Comparison of ENCODE assay signal across 3 cellular contexts in genomic region chr15:56557415-56557814, GRCh38.
TF ChIP-seq lines count a peak whose summit lies in the region.

No MANE protein-coding gene starts in this region.

TF ChIP-seq in HepG2, 621 proteins besides CTCF, POLR2A, EP300 and RAD21 (continued from another document):
- peak; percentile 65; the same call in 1 of the 2 replicates for TF ChIP-seq RAD51 (IDR thresholded peaks at IDR 0.05; ENCODE audit: borderline replicate concordance)
TF ChIP-seq in HepG2: peak in this region for 1.

TF ChIP-seq in A549, 52 proteins besides CTCF, POLR2A, EP300 and RAD21 (continued from another document):
- TF ChIP-seq USF2 (IDR thresholded peaks at IDR 0.05): peak; percentile 31; the same call in 1 of the 2 replicates
TF ChIP-seq in A549: peak in this region for 1.

TF ChIP-seq in K562, 482 proteins besides CTCF, POLR2A, EP300 and RAD21:
- TF ChIP-seq TFE3 (CRISPR knock-in tag; IDR thresholded peaks at IDR 0.05) (peak; percentile 94), FOXP1 (CRISPR knock-in tag; IDR thresholded peaks at IDR 0.05) (no peak), RAD51 (IDR thresholded peaks at IDR 0.05; ENCODE audit: borderline replicate concordance, low read depth) (peak; percentile 36; the same call in 1 of the 2 replicates), FUS (optimal IDR thresholded peaks at IDR 0.05; ENCODE audit: low read depth, low read length) (no peak), ZNF324 (CRISPR knock-in tag; IDR thresholded peaks at IDR 0.05) (peak; percentile 88), PML (IDR thresholded peaks at IDR 0.05; ENCODE audit: low read length) (no peak)
